13 cellular contexts compared by ENCODE assay signal in the genomic region with DNA sequence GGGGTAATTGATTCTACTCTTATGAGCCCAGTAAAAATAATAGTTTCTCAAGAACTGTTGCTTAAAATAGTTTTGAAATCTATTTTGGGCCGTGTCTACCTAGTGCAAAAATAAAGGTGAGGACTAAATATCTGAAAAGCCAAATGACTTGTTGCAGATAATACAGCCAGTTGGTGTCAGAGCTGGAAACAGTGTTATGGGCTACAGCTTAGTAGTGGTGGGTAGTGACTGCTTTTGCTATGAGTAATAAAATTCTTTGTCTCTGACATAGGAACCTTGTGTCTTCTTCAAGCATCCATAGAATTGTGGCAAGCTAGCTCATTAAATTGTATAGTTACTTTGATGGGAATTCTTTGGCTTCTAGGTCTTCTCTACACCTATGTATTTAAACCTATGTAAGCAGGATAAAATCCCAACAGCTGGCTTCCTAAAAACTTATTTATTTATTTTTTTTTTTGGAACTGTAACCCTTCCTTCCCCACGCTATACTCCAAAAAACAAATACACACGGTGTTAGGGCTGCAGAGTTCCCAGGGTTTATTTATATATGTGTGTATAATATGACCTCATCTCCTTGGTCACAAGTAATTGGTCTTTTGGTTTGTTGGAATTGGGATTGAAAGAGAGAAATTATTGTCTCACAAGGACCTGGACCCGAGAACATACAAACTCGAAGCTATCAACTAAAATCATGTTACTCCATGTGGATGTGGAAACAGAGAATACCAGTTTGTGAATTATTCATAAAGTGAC.
A peak's percentile ranks its signal among the peaks of the same experiment; 100 is the strongest.
DNase-seq lines count a peak whose midpoint lies in the region; ATAC-seq, FAIRE-seq and TF ChIP-seq lines count a peak whose summit lies in the region.
"Had no signal": no experiment of that assay in that cellular context is flagged by ENCODE, and none has a peak within 500 bp of the region (broad histone marks: within the 10 kb centered on the region; RNA-seq: fewer than 3 reads in every experiment).

No MANE protein-coding gene starts in this region.

- TF ChIP-seq CTCF in astrocyte of the spinal cord (IDR thresholded peaks at IDR 0.05; ENCODE audit: low read depth, low read length) (no peak), D721Med (IDR thresholded peaks at IDR 0.05; ENCODE audit: insufficient read depth, missing control alignments) (no peak)

- no peaks in the 10 kb centered on the region for H3K36me3 ChIP-seq in effector memory CD4-positive, alpha-beta T cell (ENCODE audit: control insufficient read depth, insufficient read depth, low read length)

- DNase-seq in EL (peak; percentile 90), astrocyte of the spinal cord (ENCODE audit: low read depth, low spot score) (peak; percentile 59), non-pigmented ciliary epithelial cell (ENCODE audit: low read depth) (peak; percentile 86), D721Med (ENCODE audit: insufficient read length, low spot score) (no peak), NCI-H1092 (lab: John Stamatoyannopoulos, UW) (no peak)
- DNase-seq in effector memory CD4-positive, alpha-beta T cell, result no peak
- DNase-seq: activated CD4-positive, CD25-positive, alpha-beta regulatory T cell; activated T-cell treated with anti-CD3 and anti-CD28 coated beads, Interleukin-2, amount 50 U/mL, for 1 hour; CD4-positive, alpha-beta T cell; NCI-H510A had no signal

- in situ Hi-C loops in astrocyte of the spinal cord (cut with HindIII; ENCODE audit: low sequenced_read_pairs), result no loop called here

- no peaks in the 10 kb centered on the region for H3K4me1 ChIP-seq in effector memory CD4-positive, alpha-beta T cell (ENCODE audit: control insufficient read depth, insufficient read depth, low read length, poor library complexity, severe bottlenecking)

- no peak for FAIRE-seq in D721Med (lab: Jason Lieb, UNC)
- FAIRE-seq: endothelial cell of umbilical vein had no signal

- no peaks in the 10 kb centered on the region for H3K27me3 ChIP-seq in effector memory CD4-positive, alpha-beta T cell (replicated peaks; ENCODE audit: control insufficient read depth, insufficient read depth, low read length, poor library complexity, severe bottlenecking)

- no peak overlapping the region for H3K4me3 ChIP-seq in astrocyte of the spinal cord (ENCODE audit: low read depth, low read length)
- no peak overlapping the region for H3K4me3 ChIP-seq in effector memory CD4-positive, alpha-beta T cell (ENCODE audit: insufficient read depth, low read depth, low read length, poor library complexity, severe bottlenecking)

- H3K9me3 ChIP-seq in effector memory CD4-positive, alpha-beta T cell (ENCODE audit: control insufficient read depth, low read length), result no peaks in the 10 kb centered on the region

- ATAC-seq in HG02885 (IDR thresholded peaks at IDR 0.05; ENCODE audit: poor library complexity, unreplicated experiment) (peak; percentile 74), GM21515 (IDR thresholded peaks at IDR 0.05; ENCODE audit: unreplicated experiment) (no peak)

- no peak overlapping the region for H3K27ac ChIP-seq in effector memory CD4-positive, alpha-beta T cell (ENCODE audit: insufficient read depth, low read length, poor library complexity, severe bottlenecking)

Comparison
In these comparisons a context has a peak if more than half of its experiments do, and no peak if none do; other contexts are left out.
1. DNase-seq: peak in EL (single experiment), astrocyte of the spinal cord (single experiment) and non-pigmented ciliary epithelial cell (single experiment); none in effector memory CD4-positive, alpha-beta T cell (0 of 3), D721Med (single experiment) and NCI-H1092 (single experiment).